Comparison of ENCODE assay signal across 21 cellular contexts in the genomic region with DNA sequence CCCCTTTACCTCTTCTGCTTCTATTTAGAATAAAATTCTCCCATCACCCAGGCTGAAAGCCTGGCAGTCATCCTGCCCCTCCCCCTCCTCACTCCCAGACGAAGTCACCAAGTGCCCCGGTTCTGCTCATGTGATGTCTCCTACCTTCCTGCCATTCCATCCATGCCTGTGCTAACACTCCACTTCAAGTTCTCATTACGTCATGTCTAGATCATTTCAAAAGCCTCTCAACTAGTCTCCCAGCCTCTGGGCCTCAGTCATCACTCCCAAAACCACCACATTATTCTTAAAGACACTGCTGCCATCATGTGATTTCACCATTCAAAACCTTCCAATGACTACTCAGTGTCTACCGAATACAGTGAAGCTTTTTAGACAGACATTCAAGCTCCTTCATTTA. TPM values are rescaled to one million over a fixed set of nuclear protein-coding genes. Genes with fewer than 3 reads are reported as not detected.
DNase-seq lines count a peak whose midpoint lies in the region; ATAC-seq and TF ChIP-seq lines count a peak whose summit lies in the region.
"Had no signal": no experiment of that assay in that cellular context is flagged by ENCODE, and none has a peak within 500 bp of the region (broad histone marks: within the 10 kb centered on the region; RNA-seq: fewer than 3 reads in every experiment).

No MANE protein-coding gene starts in this region.

- H4K20me1 ChIP-seq in neural progenitor cell (ENCODE audit: low read depth): no peaks in the 10 kb centered on the region

- H3K4me3 ChIP-seq in endodermal cell (ENCODE audit: low read length) (no peak overlapping the region), neural progenitor cell (no peak overlapping the region), ascending aorta (no peak overlapping the region)
- H3K4me3 ChIP-seq: sigmoid colon, tibial artery had no signal

- no peak for ATAC-seq in GM18907 (IDR thresholded peaks at IDR 0.05; ENCODE audit: unreplicated experiment)
- ATAC-seq: activated T-cell treated with anti-CD3 and anti-CD28 coated beads, Interleukin-2, amount 50 U/mL, for 4 hours had no signal

- H3K9me3 ChIP-seq in endodermal cell (ENCODE audit: control insufficient read depth, low read length) (no peaks in the 10 kb centered on the region), neural progenitor cell (ENCODE audit: low read depth) (no peaks in the 10 kb centered on the region), ascending aorta (no peaks in the 10 kb centered on the region)
- H3K9me3 ChIP-seq: sigmoid colon, tibial artery had no signal

- peaks cover 7% of the 10 kb centered on the region for H3K9me3 Mint-ChIP-seq in endodermal cell
- H3K9me3 Mint-ChIP-seq in neural progenitor cell: no peaks in the 10 kb centered on the region
- H3K9me3 Mint-ChIP-seq: activated CD4-positive, alpha-beta T cell treated with anti-CD3 and anti-CD28 coated beads, Interleukin-2, amount 10 ng/mL, durations not matched to agents 24 days and 14 days; activated T-cell treated with anti-CD3 and anti-CD28 coated beads, Interleukin-2, amount 50 U/mL, for 4 hours had no signal

- no peak overlapping the region for H3K27ac Mint-ChIP-seq in endodermal cell
- peak overlapping the region; percentile 2 for H3K27ac Mint-ChIP-seq in neural progenitor cell
- H3K27ac Mint-ChIP-seq: activated CD4-positive, alpha-beta T cell treated with anti-CD3 and anti-CD28 coated beads, Interleukin-2, amount 10 ng/mL, durations not matched to agents 24 days and 14 days; B cell; H9 had no signal

- H3K27me3 Mint-ChIP-seq in endodermal cell (ENCODE audit: insufficient read depth) (peaks cover 12% of the 10 kb centered on the region), neural progenitor cell (ENCODE audit: insufficient read depth, low read depth) (peaks cover 2% of the 10 kb centered on the region)
- H3K27me3 Mint-ChIP-seq: B cell had no signal

- H3K79me2 ChIP-seq in neural progenitor cell (ENCODE audit: low read depth): no peaks in the 10 kb centered on the region

- H3K4me1 ChIP-seq in endodermal cell (ENCODE audit: control insufficient read depth, insufficient read depth, low read length) (no peaks in the 10 kb centered on the region), neural progenitor cell (peaks cover 6% of the 10 kb centered on the region), ascending aorta (no peaks in the 10 kb centered on the region)
- H3K4me1 ChIP-seq: sigmoid colon, tibial artery had no signal

- no peaks in the 10 kb centered on the region for H3K36me3 ChIP-seq in endodermal cell (ENCODE audit: control insufficient read depth, insufficient read depth, low read length)
- no peaks in the 10 kb centered on the region for H3K36me3 ChIP-seq in neural progenitor cell
- H3K36me3 ChIP-seq in ascending aorta: no peaks in the 10 kb centered on the region
- H3K36me3 ChIP-seq: sigmoid colon, tibial artery had no signal

- H3K27ac ChIP-seq in endodermal cell (ENCODE audit: low read depth, low read length): no peak overlapping the region
- no peak overlapping the region for H3K27ac ChIP-seq in neural progenitor cell
- H3K27ac ChIP-seq in ascending aorta: no peak overlapping the region
- H3K27ac ChIP-seq: sigmoid colon, tibial artery had no signal

- H3K27me3 ChIP-seq in endodermal cell (ENCODE audit: control insufficient read depth, insufficient read depth, low read length, poor library complexity, severe bottlenecking) (no peaks in the 10 kb centered on the region), neural progenitor cell (no peaks in the 10 kb centered on the region), ascending aorta (no peaks in the 10 kb centered on the region)
- H3K27me3 ChIP-seq: sigmoid colon, tibial artery had no signal

- TF ChIP-seq CTCF in endodermal cell (conservative IDR thresholded peaks at IDR 0.05): no peak
- TF ChIP-seq CTCF in neural progenitor cell (IDR thresholded peaks at IDR 0.05): no peak
- TF ChIP-seq CTCF in ascending aorta (IDR thresholded peaks at IDR 0.05): no peak
- TF ChIP-seq CTCF in GM13976 (IDR thresholded peaks at IDR 0.05; ENCODE audit: borderline replicate concordance, control extremely low read depth, extremely low read depth, insufficient read depth, missing control alignments): no peak

- H3K4me3 Mint-ChIP-seq in endodermal cell (no peak overlapping the region), neural progenitor cell (no peak overlapping the region)
- H3K4me3 Mint-ChIP-seq: activated CD4-positive, alpha-beta T cell treated with anti-CD3 and anti-CD28 coated beads, Interleukin-2, amount 10 ng/mL, durations not matched to agents 24 days and 14 days; activated T-cell treated with anti-CD3 and anti-CD28 coated beads, Interleukin-2, amount 50 U/mL, for 4 hours; B cell; H9 had no signal

- no peaks in the 10 kb centered on the region for H3F3A ChIP-seq in neural progenitor cell (ENCODE audit: low read depth)

- H3K4me1 Mint-ChIP-seq in endodermal cell (peaks cover 19% of the 10 kb centered on the region), neural progenitor cell (no peaks in the 10 kb centered on the region)

- intact Hi-C loops in ascending aorta (cut with DNase I): no loop called here

- in situ Hi-C loops in Caki2 (cut with HindIII; ENCODE audit: low pct_unique_long_range_greater_than_20kb, low sequenced_read_pairs): no loop called here
- in situ Hi-C loops in GM13976 (cut with MboI; ENCODE audit: low sequenced_read_pairs, unreplicated experiment): no loop called here

- H3K36me3 Mint-ChIP-seq in endodermal cell (ENCODE audit: low read depth) (no peaks in the 10 kb centered on the region), neural progenitor cell (no peaks in the 10 kb centered on the region)

- no peak overlapping the region for H2AFZ ChIP-seq in neural progenitor cell (replicated peaks)

- 87 to 89% methylated on average over 1 to 4 of the region's 4 CpGs for WGBS in endodermal cell (ENCODE audit: insufficient coverage in 1 of 2, insufficient read length in 1 of 2), 2 experiments

- DNase-seq in Caki2 (ENCODE audit: low read depth) (peak; percentile 4), NCI-H2029 (lab: John Stamatoyannopoulos, UW) (peak; percentile 36), endodermal cell (peak; percentile 50), neural progenitor cell (ENCODE audit: low spot score) (no peak), ascending aorta (ENCODE audit: low spot score in 2 of 2) (no peak), GM13976 (ENCODE audit: low spot score) (no peak)
- DNase-seq in activated CD4-positive, alpha-beta T cell treated with anti-CD3 and anti-CD28 coated beads, Interleukin-2, amount 50 U/mL, for 1 hour: no peak
- DNase-seq: activated CD4-positive, alpha-beta T cell treated with anti-CD3 and anti-CD28 coated beads, Interleukin-2, amount 10 ng/mL, durations not matched to agents 24 days and 14 days; activated T-cell treated with anti-CD3 and anti-CD28 coated beads, Interleukin-2, amount 50 U/mL, for 4 hours; DMS153; H9; KBM-7; mammary epithelial cell; NCI-H1092 treated with DMSO at 0.1 percent for 48 hours; SHP77 treated with DMSO at 0.1 percent for 48 hours; sigmoid colon; stimulated activated CD4-positive, alpha-beta T cell treated with anti-CD3 and anti-CD28 coated beads, Interleukin-4, amount 100 ng/mL, for 4 hours; T1000; tibial artery had no signal

- no peak overlapping the region for H3K4me2 ChIP-seq in neural progenitor cell

- no peak overlapping the region for H3K9ac ChIP-seq in endodermal cell (ENCODE audit: extremely low read depth, low read length, poor library complexity, severe bottlenecking)
- no peak overlapping the region for H3K9ac ChIP-seq in neural progenitor cell

RNA-seq across cellular contexts. Expression of gene HOPX, which starts 17.2 kb away (rescaled TPM):
- total RNA-seq in Caki2 (2014; rRNA removed; shearing (Covaris generic); ENCODE audit: low replicate concordance): not detected in 2 replicates
- not detected for total RNA-seq in endodermal cell
- 0.78 TPM for polyA plus RNA-seq in endodermal cell (2013, experiment 1 of 2)
- polyA plus RNA-seq in endodermal cell (2013, experiment 2 of 2): 0.75 TPM
- total RNA-seq in neural progenitor cell (ENCODE audit: low replicate concordance): 2.6 and 2.8 TPM in 2 replicates
- total RNA-seq in ascending aorta: 54.2 TPM
- total RNA-seq: H9 had no signal

Comparison
In these comparisons a context has a peak if more than half of its experiments do, and no peak if none do; other contexts are left out.
1. DNase-seq: peak in Caki2 (single experiment), NCI-H2029 (single experiment) and endodermal cell (single experiment); none in neural progenitor cell (single experiment), ascending aorta (0 of 2), GM13976 (single experiment) and activated CD4-positive, alpha-beta T cell treated with anti-CD3 and anti-CD28 coated beads, Interleukin-2, amount 50 U/mL, for 1 hour (single experiment).
2. RNA of gene HOPX, which starts 17.2 kb away (total RNA-seq): 54.2 TPM in ascending aorta (single experiment); 2.6 to 2.8 TPM in neural progenitor cell, not detected in Caki2 and not detected in endodermal cell; every median in the first group is over 10 times any median in the second.